8 cellular contexts compared by ENCODE assay signal in the genomic region with DNA sequence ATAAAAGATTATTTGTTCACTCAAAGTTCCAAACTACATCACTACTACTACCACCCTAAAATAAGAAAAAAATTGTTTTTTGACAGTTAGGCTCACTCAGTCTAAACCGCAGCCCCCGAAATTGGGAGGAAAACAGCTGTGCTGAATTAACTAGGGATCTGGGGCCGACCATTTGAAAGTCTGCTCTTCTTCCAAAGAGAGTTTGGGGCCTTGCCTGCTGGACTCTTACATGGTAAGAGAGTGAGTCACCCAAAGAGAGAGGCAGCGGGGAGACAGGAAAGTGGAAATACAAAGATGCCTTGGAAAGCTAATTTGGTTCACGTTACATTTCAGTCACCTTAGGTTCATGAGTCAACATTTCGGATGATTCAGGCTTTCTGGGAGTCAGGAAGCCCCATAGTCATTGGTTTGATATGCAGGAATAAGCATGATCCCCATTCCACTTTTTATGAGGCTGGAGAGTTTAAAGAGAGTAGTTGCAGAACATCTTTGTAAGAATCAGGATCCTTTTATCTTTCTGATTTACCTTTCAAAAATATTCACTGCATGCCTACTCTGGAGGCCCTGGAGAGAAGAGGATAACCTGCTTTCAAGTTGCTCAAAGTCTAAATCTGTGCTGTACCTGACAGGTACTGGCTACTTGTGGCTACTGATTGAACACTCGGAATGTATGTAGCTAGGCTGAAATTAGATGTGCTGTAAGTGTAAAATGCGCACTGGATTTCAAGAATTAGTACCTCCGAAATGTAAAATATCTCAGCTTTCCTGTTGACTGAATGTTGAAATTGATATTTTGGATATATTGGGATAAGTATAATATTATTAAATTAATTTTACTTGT. TPM values are rescaled to one million over a fixed set of nuclear protein-coding genes. Genes with fewer than 3 reads are reported as not detected.
DNase-seq lines count a peak whose midpoint lies in the region; ATAC-seq and TF ChIP-seq lines count a peak whose summit lies in the region.

No MANE protein-coding gene starts in this region.

- intact Hi-C loops in upper lobe of right lung (cut with DNase I) = no loop called here

- ATAC-seq in upper lobe of right lung = peak; percentile 1
- no peak for ATAC-seq in GM19395 (IDR thresholded peaks at IDR 0.05; ENCODE audit: unreplicated experiment)

- no peaks in the 10 kb centered on the region for H3K36me3 ChIP-seq in upper lobe of right lung

- H3K27me3 ChIP-seq in upper lobe of right lung = no peaks in the 10 kb centered on the region

- peak overlapping the region; percentile 95 for H3K27ac ChIP-seq in upper lobe of right lung

- no peaks in the 10 kb centered on the region for H3K9me3 ChIP-seq in upper lobe of right lung

- H3K4me1 ChIP-seq in upper lobe of right lung = peaks cover 34% of the 10 kb centered on the region

- DNase-seq in activated naive CD4-positive, alpha-beta T cell treated with Interleukin-2 at 50 U/mL for 16 hours = peak; percentile 22
- no peak for DNase-seq in activated naive CD4-positive, alpha-beta T cell treated with anti-CD3 and anti-CD28 coated beads, Interleukin-2, amount 50 U/mL, for 16 hours
- DNase-seq in NCI-H226 (peak; percentile 98), activated T-cell treated with anti-CD3 and anti-CD28 coated beads for 24 hours (ENCODE audit: low read depth) (peak; percentile 20), fibroblast of gingiva (ENCODE audit: low read depth) (peak; percentile 98), myocyte (ENCODE audit: low read depth) (peak; percentile 96), upper lobe of right lung (no peak)

- peak overlapping the region; percentile 91 for H3K4me3 ChIP-seq in upper lobe of right lung

- no peak for TF ChIP-seq CTCF in upper lobe of right lung (IDR thresholded peaks at IDR 0.05)

RNA-seq across cellular contexts. Expression of a gene that starts 1.0 kb away (rescaled TPM):
- total RNA-seq in myocyte (808 and 1,025 TPM in 2 replicates), upper lobe of right lung (275 TPM)
- 845 TPM for polyA plus RNA-seq in myocyte (2012)

Comparison
In these comparisons a context has a peak if more than half of its experiments do, and no peak if none do; other contexts are left out.
1. DNase-seq: peak in activated naive CD4-positive, alpha-beta T cell treated with Interleukin-2 at 50 U/mL for 16 hours (single experiment), NCI-H226 (single experiment), activated T-cell treated with anti-CD3 and anti-CD28 coated beads for 24 hours (single experiment), fibroblast of gingiva (single experiment) and myocyte (single experiment); none in activated naive CD4-positive, alpha-beta T cell treated with anti-CD3 and anti-CD28 coated beads, Interleukin-2, amount 50 U/mL, for 16 hours (single experiment) and upper lobe of right lung (single experiment).